8 cellular contexts compared by ENCODE assay signal in genomic region chr6:78868124-78868523, GRCh38. TPM values are rescaled to one million over a fixed set of nuclear protein-coding genes. Genes with fewer than 3 reads are reported as not detected.
DNase-seq lines count a peak whose midpoint lies in the region; ATAC-seq and TF ChIP-seq lines count a peak whose summit lies in the region.

No MANE protein-coding gene starts in this region.

- TF ChIP-seq POLR2A in Peyer's patch (IDR thresholded peaks at IDR 0.05), result no peak

- DNase-seq in Peyer's patch, result no peak
- no peak for DNase-seq in epithelial cell of proximal tubule (ENCODE audit: low read depth)
- DNase-seq in psoas muscle, result no peak
- no peak for DNase-seq in NCI-H1092 treated with DMSO at 0.1 percent for 48 hours (lab: John Stamatoyannopoulos, UW)

- peak overlapping the region; percentile 88 for H3K4me3 ChIP-seq in GM08714 (ENCODE audit: low read length)
- peak overlapping the region; percentile 63 to 89 (median 72) for H3K4me3 ChIP-seq in Peyer's patch
- H3K4me3 ChIP-seq in epithelial cell of proximal tubule (ENCODE audit: low read depth, low read length), result peak overlapping the region; percentile 93
- H3K4me3 ChIP-seq in psoas muscle, result peak overlapping the region; percentile 96

- H3K27ac ChIP-seq in Peyer's patch (peak overlapping the region in 2 of 4 donors; percentile 59 to 80), psoas muscle (no peak overlapping the region)

- H3K36me3 ChIP-seq in Peyer's patch (no peaks in the 10 kb centered on the region), psoas muscle (ENCODE audit: insufficient read depth in 1 of 2, low read depth in 1 of 2) (peaks cover 0 to 4% of the 10 kb centered on the region in 2 donors)

- 27 to 29% (median 28%) methylated on average over 8 of the region's 8 CpGs for WGBS in psoas muscle, 3 donors

- TF ChIP-seq CTCF in Peyer's patch (IDR thresholded peaks at IDR 0.05) (no peak), epithelial cell of proximal tubule (conservative IDR thresholded peaks at IDR 0.05; ENCODE audit: low read depth, low read length) (no peak), psoas muscle (IDR thresholded peaks at IDR 0.05) (no peak)

- H3K4me1 ChIP-seq in Peyer's patch (peaks cover 0 to 7% (median 0%) of the 10 kb centered on the region in 4 donors), psoas muscle (no peaks in the 10 kb centered on the region)

- H3K27me3 ChIP-seq in Peyer's patch (no peaks in the 10 kb centered on the region), psoas muscle (ENCODE audit: insufficient read depth in 3 of 3, low read length in 2 of 3) (no peaks in the 10 kb centered on the region)

- ATAC-seq in psoas muscle (no peak), GM18858 (IDR thresholded peaks at IDR 0.05; ENCODE audit: unreplicated experiment) (no peak), GM21367 (IDR thresholded peaks at IDR 0.05; ENCODE audit: unreplicated experiment) (no peak)
- no peak for ATAC-seq in activated CD4-positive, CD25-positive, alpha-beta regulatory T cell treated with anti-CD3 and anti-CD28 coated beads, Interleukin-2, amount 50 U/mL, for 24 hours

- intact Hi-C loops in psoas muscle (cut with DNase I), result no loop called here

- no peaks in the 10 kb centered on the region for H3K9me3 ChIP-seq in Peyer's patch
- no peaks in the 10 kb centered on the region for H3K9me3 ChIP-seq in psoas muscle

RNA-seq across cellular contexts. Expression of gene IRAK1BP1, which starts 0.8 kb away (rescaled TPM):
- 1 to 10 TPM; 1.4 to 3.6 (median 2.6) TPM for total RNA-seq in Peyer's patch
- total RNA-seq in epithelial cell of proximal tubule, result 2.8 and 3.6 TPM in 2 replicates
- total RNA-seq in psoas muscle, result 1 to 10 TPM in 2 of 4 donors, under 1 TPM in 2; 0.61 to 1.8 (median 1.0) TPM
- 1 to 10 TPM in 1 of 3 donors, under 1 TPM in 2; 0.52 to 1.4 (median 0.92) TPM for polyA plus RNA-seq in psoas muscle
